In the genomic region with DNA sequence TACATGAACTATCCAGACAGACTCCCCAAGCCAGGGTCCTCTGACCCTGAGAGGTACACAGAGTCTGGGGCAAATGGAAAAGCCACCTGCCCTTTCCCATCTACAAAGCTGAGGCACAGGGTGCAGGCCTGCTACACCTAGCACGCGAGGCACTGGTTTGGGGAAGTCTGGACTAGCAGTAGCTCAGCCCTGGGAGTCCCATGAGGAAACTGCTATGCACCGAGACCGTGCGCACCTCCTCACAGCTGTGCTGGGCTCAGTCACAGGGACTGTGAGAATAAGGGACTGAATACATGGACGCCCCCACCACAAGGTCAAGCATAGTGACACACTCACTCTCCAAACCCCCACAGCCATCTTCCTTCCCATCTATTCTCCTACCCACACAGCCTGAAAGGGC, we compare ENCODE assay signal across 14 cellular contexts. TPM values are rescaled to one million over a fixed set of nuclear protein-coding genes. Genes with fewer than 3 reads are reported as not detected.
DNase-seq lines count a peak whose midpoint lies in the region; ATAC-seq and TF ChIP-seq lines count a peak whose summit lies in the region.
"Had no signal": no experiment of that assay in that cellular context is flagged by ENCODE, and none has a peak within 500 bp of the region (broad histone marks: within the 10 kb centered on the region; RNA-seq: fewer than 3 reads in every experiment).

No MANE protein-coding gene starts in this region.

- peak; percentile 79 for ATAC-seq in GM19438 (IDR thresholded peaks at IDR 0.05; ENCODE audit: low read depth, unreplicated experiment)
- peak; percentile 65 for ATAC-seq in HG03060 (IDR thresholded peaks at IDR 0.05; ENCODE audit: low read depth, unreplicated experiment)
- no peak for ATAC-seq in body of pancreas
- ATAC-seq in stimulated activated effector memory CD8-positive, alpha-beta T cell treated with anti-CD3 and anti-CD28 coated beads, Interleukin-12 subunit alpha, Interleukin-12 subunit beta, amount 100 ng/mL, for 72 hours, result peak; percentile 17
- ATAC-seq in stimulated activated naive CD8-positive, alpha-beta T cell treated with anti-CD3 and anti-CD28 coated beads, Interleukin-15, amount 100 ng/mL, for 72 hours, result no peak
- ATAC-seq: left cardiac atrium had no signal

- H3K4me1 Mint-ChIP-seq in stimulated activated effector memory CD8-positive, alpha-beta T cell treated with anti-CD3 and anti-CD28 coated beads, Interleukin-12 subunit alpha, Interleukin-12 subunit beta, amount 100 ng/mL, for 72 hours, result no peaks in the 10 kb centered on the region
- H3K4me1 Mint-ChIP-seq in stimulated activated naive CD8-positive, alpha-beta T cell treated with anti-CD3 and anti-CD28 coated beads, Interleukin-15, amount 100 ng/mL, for 72 hours, result no peaks in the 10 kb centered on the region
- H3K4me1 Mint-ChIP-seq: CD14-positive monocyte had no signal

- DNase-seq in body of pancreas (no peak), BE2C (no peak), RPMI8226 (no peak)
- no peak for DNase-seq in stimulated activated effector memory CD8-positive, alpha-beta T cell treated with anti-CD3 and anti-CD28 coated beads, Interleukin-12 subunit alpha, Interleukin-12 subunit beta, amount 100 ng/mL, for 72 hours (ENCODE audit: low spot score in 2 of 2)
- no peak for DNase-seq in stimulated activated naive CD8-positive, alpha-beta T cell treated with anti-CD3 and anti-CD28 coated beads, Interleukin-15, amount 100 ng/mL, for 72 hours
- no peak for DNase-seq in activated CD4-positive, alpha-beta T cell treated with anti-CD3 and anti-CD28 coated beads for 1 hour
- DNase-seq: activated naive CD4-positive, alpha-beta T cell; left cardiac atrium; SHP77 had no signal

- H3K9me3 Mint-ChIP-seq in stimulated activated effector memory CD8-positive, alpha-beta T cell treated with anti-CD3 and anti-CD28 coated beads, Interleukin-12 subunit alpha, Interleukin-12 subunit beta, amount 100 ng/mL, for 72 hours, result no peaks in the 10 kb centered on the region
- H3K9me3 Mint-ChIP-seq in stimulated activated naive CD8-positive, alpha-beta T cell treated with anti-CD3 and anti-CD28 coated beads, Interleukin-15, amount 100 ng/mL, for 72 hours, result no peaks in the 10 kb centered on the region

- 44 to 68% methylated on average over 3 to 6 of the region's 6 CpGs for WGBS in body of pancreas, 2 donors

- H3K27ac Mint-ChIP-seq in stimulated activated effector memory CD8-positive, alpha-beta T cell treated with anti-CD3 and anti-CD28 coated beads, Interleukin-12 subunit alpha, Interleukin-12 subunit beta, amount 100 ng/mL, for 72 hours, result no peak overlapping the region
- H3K27ac Mint-ChIP-seq in stimulated activated naive CD8-positive, alpha-beta T cell treated with anti-CD3 and anti-CD28 coated beads, Interleukin-15, amount 100 ng/mL, for 72 hours, result no peak overlapping the region

- no peaks in the 10 kb centered on the region for H3K27me3 ChIP-seq in body of pancreas
- H3K27me3 ChIP-seq in BE2C, result no peaks in the 10 kb centered on the region
- H3K27me3 ChIP-seq: hepatocyte had no signal

- no peaks in the 10 kb centered on the region for H3K36me3 ChIP-seq in body of pancreas (replicated peaks in 1 of 2; ENCODE audit: insufficient read depth in 1 of 2, low read depth in 2 of 2)
- H3K36me3 ChIP-seq in BE2C, result no peaks in the 10 kb centered on the region

- no peaks in the 10 kb centered on the region for H3K36me3 Mint-ChIP-seq in stimulated activated effector memory CD8-positive, alpha-beta T cell treated with anti-CD3 and anti-CD28 coated beads, Interleukin-12 subunit alpha, Interleukin-12 subunit beta, amount 100 ng/mL, for 72 hours
- H3K36me3 Mint-ChIP-seq: CD14-positive monocyte had no signal

- no peak for TF ChIP-seq POLR2A in body of pancreas (IDR thresholded peaks at IDR 0.05)

- H3K4me3 Mint-ChIP-seq in stimulated activated effector memory CD8-positive, alpha-beta T cell treated with anti-CD3 and anti-CD28 coated beads, Interleukin-12 subunit alpha, Interleukin-12 subunit beta, amount 100 ng/mL, for 72 hours, result no peak overlapping the region
- H3K4me3 Mint-ChIP-seq in stimulated activated naive CD8-positive, alpha-beta T cell treated with anti-CD3 and anti-CD28 coated beads, Interleukin-15, amount 100 ng/mL, for 72 hours, result no peak overlapping the region
- H3K4me3 Mint-ChIP-seq: CD14-positive monocyte had no signal

- H3K9me3 ChIP-seq in body of pancreas, result no peaks in the 10 kb centered on the region
- H3K9me3 ChIP-seq in BE2C, result no peaks in the 10 kb centered on the region

- H3K4me3 ChIP-seq in body of pancreas (no peak overlapping the region), BE2C (ENCODE audit: low read depth, low read length) (no peak overlapping the region)
- H3K4me3 ChIP-seq: hepatocyte had no signal

- no peaks in the 10 kb centered on the region for H3K27me3 Mint-ChIP-seq in stimulated activated naive CD8-positive, alpha-beta T cell treated with anti-CD3 and anti-CD28 coated beads, Interleukin-15, amount 100 ng/mL, for 72 hours

- peak overlapping the region in 3 of 4 donors; percentile 55 to 65 (median 63) for H3K27ac ChIP-seq in body of pancreas
- H3K27ac ChIP-seq: hepatocyte had no signal

- H3K4me1 ChIP-seq in body of pancreas (peaks cover 85% of the 10 kb centered on the region), BE2C (no peaks in the 10 kb centered on the region)

- intact Hi-C loops in body of pancreas (cut with DNase I), result no loop called here

- TF ChIP-seq CTCF in body of pancreas (IDR thresholded peaks at IDR 0.05) (no peak), BE2C (IDR thresholded peaks at IDR 0.05; ENCODE audit: low read depth, low read length) (no peak)

RNA-seq across cellular contexts. Expression of a gene that starts 8.2 kb away (rescaled TPM):
- 10 to 100 TPM in 1 of 2 donors, 1 to 10 TPM in 1; 9.6 to 11.9 TPM for total RNA-seq in body of pancreas
- polyA plus RNA-seq in BE2C (2012; ENCODE audit: insufficient read depth, insufficient read length, low read depth), result 1.1 TPM
- total RNA-seq: fibroblast of lung had no signal
- polyA plus RNA-seq: CD14-positive monocyte, fibroblast of lung had no signal

Comparison
In these comparisons a context has a peak if more than half of its experiments do, and no peak if none do; other contexts are left out.
1. ATAC-seq: peak in GM19438 (single experiment), HG03060 (single experiment) and stimulated activated effector memory CD8-positive, alpha-beta T cell treated with anti-CD3 and anti-CD28 coated beads, Interleukin-12 subunit alpha, Interleukin-12 subunit beta, amount 100 ng/mL, for 72 hours (single experiment); none in body of pancreas (single experiment) and stimulated activated naive CD8-positive, alpha-beta T cell treated with anti-CD3 and anti-CD28 coated beads, Interleukin-15, amount 100 ng/mL, for 72 hours (single experiment).